In the genomic region with DNA sequence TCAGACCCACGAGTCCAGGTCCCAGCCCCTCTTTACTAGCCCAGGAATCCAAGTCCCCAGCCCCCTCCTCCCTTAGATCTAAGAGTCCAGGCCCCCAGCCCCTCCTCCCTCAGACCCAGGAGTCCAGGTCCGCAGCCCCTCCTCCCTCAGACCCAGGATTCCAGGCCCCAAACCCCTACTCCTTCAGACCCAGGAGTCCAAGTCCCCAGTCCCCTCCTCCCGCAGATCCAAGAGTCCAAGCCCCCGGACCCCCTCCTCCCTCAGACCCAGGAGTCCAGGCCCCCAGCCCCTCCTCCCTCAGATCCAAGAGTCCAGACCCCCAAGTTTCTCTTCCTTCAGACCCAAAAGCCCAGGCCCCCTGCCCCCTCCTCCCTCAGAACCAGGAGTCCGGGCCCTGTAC, we compare ENCODE assay signal across 8 cellular contexts. TPM values are rescaled to one million over a fixed set of nuclear protein-coding genes. Genes with fewer than 3 reads are reported as not detected.
DNase-seq lines count a peak whose midpoint lies in the region; ATAC-seq, FAIRE-seq and TF ChIP-seq lines count a peak whose summit lies in the region.

No MANE protein-coding gene starts in this region.

- H3K4me1 Mint-ChIP-seq in mesothelial cell of epicardium: peaks cover 47% of the 10 kb centered on the region

- H3K9me3 Mint-ChIP-seq in mesothelial cell of epicardium: no peaks in the 10 kb centered on the region

- H3K27ac ChIP-seq in heart right ventricle: peak overlapping the region; percentile 56 to 97 (median 90)
- H3K27ac ChIP-seq in urinary bladder (ENCODE audit: low read depth): peak overlapping the region; percentile 87

- H3K36me3 ChIP-seq in heart right ventricle (peaks cover 0 to 58% (median 17%) of the 10 kb centered on the region in 9 donors), bronchial epithelial cell (ENCODE audit: control insufficient read depth, insufficient read depth, low read length) (peaks cover 8% of the 10 kb centered on the region), urinary bladder (ENCODE audit: insufficient read depth) (no peaks in the 10 kb centered on the region)

- no peaks in the 10 kb centered on the region for H3K27me3 Mint-ChIP-seq in mesothelial cell of epicardium (ENCODE audit: low read depth)

- peak overlapping the region; percentile 68 for H3K4me3 Mint-ChIP-seq in mesothelial cell of epicardium

- intact Hi-C loops in heart right ventricle (cut with DNase I): loop anchor here in 1 of 10 donors (10.0 kb wide), 1 partner anchor 100 kb away; no protein-coding TSS in a partner anchor
- intact Hi-C loops in left ventricle myocardium superior (cut with micrococcal nuclease): no loop called here

- peak overlapping the region; percentile 23 to 78 (median 60) for H3K4me3 ChIP-seq in heart right ventricle
- peak overlapping the region; percentile 87 for H3K4me3 ChIP-seq in bronchial epithelial cell (ENCODE audit: low read depth, low read length)
- H3K4me3 ChIP-seq in urinary bladder (ENCODE audit: low read depth, low read length): peak overlapping the region; percentile 62

- ATAC-seq in heart right ventricle (no peak), left ventricle myocardium superior (no peak), HG02885 (IDR thresholded peaks at IDR 0.05; ENCODE audit: poor library complexity, unreplicated experiment) (no peak)

- no peaks in the 10 kb centered on the region for H3K9me3 ChIP-seq in heart right ventricle

- peaks cover 0 to 37% (median 28%) of the 10 kb centered on the region in 9 donors for H3K4me1 ChIP-seq in heart right ventricle
- peaks cover 1% of the 10 kb centered on the region for H3K4me1 ChIP-seq in urinary bladder (ENCODE audit: insufficient read depth)

- DNase-seq in heart right ventricle (no peak), left ventricle myocardium superior (no peak), bronchial epithelial cell (ENCODE audit: low read depth) (no peak), mesothelial cell of epicardium (ENCODE audit: low spot score in 2 of 2, unreplicated experiment in 2 of 2) (no peak), KG1 (lab: John Stamatoyannopoulos, UW) (no peak), amygdala (lab: John Stamatoyannopoulos, UW) (no peak)

- 48 to 53% methylated on average over 5 of the region's 5 CpGs for WGBS in heart right ventricle, 2 donors
- WGBS in urinary bladder: 38% methylated on average over 5 of the region's 5 CpGs

- H3K27me3 ChIP-seq in heart right ventricle (peaks cover 0 to 11% (median 0%) of the 10 kb centered on the region in 7 donors), bronchial epithelial cell (ENCODE audit: control insufficient read depth, insufficient read depth, low read length) (no peaks in the 10 kb centered on the region)

- H3K27ac Mint-ChIP-seq in mesothelial cell of epicardium: peak overlapping the region; percentile 93

- TF ChIP-seq CTCF in heart right ventricle (IDR thresholded peaks at IDR 0.05) (no peak), bronchial epithelial cell (IDR thresholded peaks at IDR 0.05; ENCODE audit: insufficient read depth, low read length, severe bottlenecking) (no peak), mesothelial cell of epicardium (IDR thresholded peaks at IDR 0.05; ENCODE audit: unreplicated experiment) (no peak)

- peaks cover 34% of the 10 kb centered on the region for H3K36me3 Mint-ChIP-seq in mesothelial cell of epicardium

- no peak for FAIRE-seq in bronchial epithelial cell (lab: Jason Lieb, UNC)

RNA-seq across cellular contexts. Expression of a gene that starts 11.5 kb away (rescaled TPM):
- 10 to 100 TPM in 6 of 10 donors, 1 to 10 TPM in 4; 6.4 to 16.1 (median 10.1) TPM for total RNA-seq in heart right ventricle
- 10 to 100 TPM in 1 of 2 donors, 1 to 10 TPM in 1; 8.6 to 45.1 TPM for polyA plus RNA-seq in heart right ventricle
- total RNA-seq in left ventricle myocardium superior: 13.9 TPM
- total RNA-seq in bronchial epithelial cell: 1.1 and 3.2 TPM in 2 replicates
- total RNA-seq in mesothelial cell of epicardium: 83.1 to 88.1 TPM (median 87.6 TPM) in 3 replicates
- total RNA-seq in urinary bladder: 6.3 TPM
- 19.3 TPM for polyA plus RNA-seq in urinary bladder

RNA-seq across cellular contexts. Expression of a gene that starts 19.2 kb away (rescaled TPM):
- total RNA-seq in heart right ventricle (1 to 10 TPM in 1 of 10 donors, under 1 TPM in 8, not detected in 1; 0.17 to 1.3 (median 0.47) TPM), left ventricle myocardium superior (3.2 TPM), bronchial epithelial cell (0.13 and 0.26 TPM in 2 replicates), mesothelial cell of epicardium (0.32 to 0.58 TPM (median 0.44 TPM) in 3 replicates), urinary bladder (0.32 TPM)
- polyA plus RNA-seq in heart right ventricle (under 1 TPM; 0.44 to 0.83 TPM), urinary bladder (1.2 TPM)

RNA-seq across cellular contexts. Expression of a gene that starts 47.1 kb away (rescaled TPM):
- total RNA-seq in heart right ventricle: 10 to 100 TPM in 2 of 10 donors, 1 to 10 TPM in 8; 1.5 to 16.9 (median 4.0) TPM
- polyA plus RNA-seq in heart right ventricle: 1 to 10 TPM in 1 of 2 donors, under 1 TPM in 1; 0.95 to 4.4 TPM
- total RNA-seq in left ventricle myocardium superior: 4.3 TPM
- total RNA-seq in bronchial epithelial cell: not detected in 2 replicates
- not detected in 3 replicates for total RNA-seq in mesothelial cell of epicardium
- total RNA-seq in urinary bladder: 7.1 TPM
- polyA plus RNA-seq in urinary bladder: 15.7 TPM

RNA-seq across cellular contexts. Expression of a gene that starts 56.4 kb away (rescaled TPM):
- total RNA-seq in heart right ventricle (1 to 10 TPM in 4 of 10 donors, under 1 TPM in 6; 0.17 to 5.8 (median 0.54) TPM), left ventricle myocardium superior (1.0 TPM), bronchial epithelial cell (not detected in 2 replicates), mesothelial cell of epicardium (not detected in 3 replicates), urinary bladder (1.0 TPM)
- polyA plus RNA-seq in heart right ventricle (under 1 TPM in 1 of 2 donors, not detected in 1; 0.67 TPM), urinary bladder (4.9 TPM)

RNA-seq across cellular contexts. Expression of a gene that starts 58.0 kb away (rescaled TPM):
- 1 to 10 TPM in 6 of 10 donors, under 1 TPM in 3, not detected in 1; 0.57 to 9.6 (median 1.3) TPM for total RNA-seq in heart right ventricle
- under 1 TPM; 0.37 to 0.93 TPM for polyA plus RNA-seq in heart right ventricle
- total RNA-seq in left ventricle myocardium superior: 0.94 TPM
- not detected in 2 replicates for total RNA-seq in bronchial epithelial cell
- not detected in 3 replicates for total RNA-seq in mesothelial cell of epicardium
- total RNA-seq in urinary bladder: 1.2 TPM
- polyA plus RNA-seq in urinary bladder: 4.4 TPM
